ENCODE assay signal across 15 cellular contexts in genomic region chr17:17102176-17102575, GRCh38.
"Had no signal": no experiment of that assay in that cellular context is flagged by ENCODE, and none has a peak within 500 bp of the region (broad histone marks: within the 10 kb centered on the region; RNA-seq: fewer than 3 reads in every experiment).

No MANE protein-coding gene starts in this region.

- H3K27ac Mint-ChIP-seq: activated CD4-positive, alpha-beta T cell treated with anti-CD3 and anti-CD28 coated beads, Interleukin-2, amount 10 ng/mL, durations not matched to agents 24 days and 14 days; activated naive CD8-positive, alpha-beta T cell; activated T-cell treated with anti-CD3 and anti-CD28 coated beads, Interleukin-2, amount 50 U/mL, for 72 hours had no signal

- H3K36me3 ChIP-seq: prostate gland, right lobe of liver had no signal

- DNase-seq: activated CD4-positive, alpha-beta T cell treated with anti-CD3 and anti-CD28 coated beads, Interleukin-2, amount 10 ng/mL, durations not matched to agents 24 days and 14 days; activated CD8-positive, alpha-beta memory T cell treated with anti-CD3 and anti-CD28 coated beads, Interleukin-2, amount 50 U/mL, for 4 hours; activated CD8-positive, alpha-beta T cell treated with anti-CD3 and anti-CD28 coated beads, Interleukin-2, amount 10 ng/mL, durations not matched to agents 7 days and 5 days; activated gamma-delta T cell treated with Interleukin-2 at 50 U/mL for 16 hours; activated T-cell treated with anti-CD3 and anti-CD28 coated beads, Interleukin-2, amount 50 U/mL, for 72 hours; amniotic stem cell; hippocampal formation; occipital lobe; stimulated activated CD4-positive, alpha-beta T cell treated with anti-CD3 and anti-CD28 coated beads, Interleukin-2, amount 100 ng/mL, for 24 hours had no signal

- H3K4me1 ChIP-seq: prostate gland had no signal

- H3K9me3 Mint-ChIP-seq: activated CD4-positive, alpha-beta T cell treated with anti-CD3 and anti-CD28 coated beads, Interleukin-2, amount 10 ng/mL, durations not matched to agents 24 days and 14 days; activated T-cell treated with anti-CD3 and anti-CD28 coated beads, Interleukin-2, amount 50 U/mL, for 72 hours; brain; nephron; WTC11 had no signal

- H3K27ac ChIP-seq: prostate gland had no signal

- H3K4me3 Mint-ChIP-seq: activated CD4-positive, alpha-beta T cell treated with anti-CD3 and anti-CD28 coated beads, Interleukin-2, amount 10 ng/mL, durations not matched to agents 24 days and 14 days; activated CD8-positive, alpha-beta T cell treated with anti-CD3 and anti-CD28 coated beads, Interleukin-2, amount 10 ng/mL, durations not matched to agents 7 days and 5 days; activated naive CD8-positive, alpha-beta T cell; activated T-cell treated with anti-CD3 and anti-CD28 coated beads, Interleukin-2, amount 50 U/mL, for 72 hours; brain; nephron; WTC11 had no signal

- H3K4me3 ChIP-seq: prostate gland, right lobe of liver had no signal

- H3K9me3 ChIP-seq: prostate gland, right lobe of liver had no signal

- H3K27me3 Mint-ChIP-seq: activated CD4-positive, alpha-beta T cell treated with anti-CD3 and anti-CD28 coated beads, Interleukin-2, amount 10 ng/mL, durations not matched to agents 24 days and 14 days; activated naive CD8-positive, alpha-beta T cell; brain had no signal

- H3K36me3 Mint-ChIP-seq: activated naive CD8-positive, alpha-beta T cell; WTC11 had no signal

- H3K27me3 ChIP-seq: right lobe of liver had no signal
